ENCODE assay signal across 26 cellular contexts in genomic region chr7:106944035-106944665, GRCh38.
"Had no signal": no experiment of that assay in that cellular context is flagged by ENCODE, and none has a peak within 500 bp of the region (broad histone marks: within the 10 kb centered on the region; RNA-seq: fewer than 3 reads in every experiment).

No MANE protein-coding gene starts in this region.

- H3K27me3 ChIP-seq: adrenal gland, body of pancreas, colonic mucosa, sigmoid colon, upper lobe of left lung, vagina had no signal

- H3K4me3 Mint-ChIP-seq: activated naive CD8-positive, alpha-beta T cell treated with anti-CD3 and anti-CD28 coated beads for 36 hours; naive thymus-derived CD4-positive, alpha-beta T cell; stimulated activated effector memory CD8-positive, alpha-beta T cell treated with anti-CD3 and anti-CD28 coated beads, Interleukin-12 subunit alpha, Interleukin-12 subunit beta, amount 100 ng/mL, for 72 hours; stimulated activated naive CD8-positive, alpha-beta T cell treated with anti-CD3 and anti-CD28 coated beads, Interleukin-15, Interleukin-2, amounts not matched to agents 100 ng/mL and 50 ng/mL, for 24 hours had no signal

- DNase-seq: activated CD4-positive, alpha-beta T cell treated with anti-CD3 and anti-CD28 coated beads for 4 hours; activated CD4-positive, alpha-beta T cell treated with anti-CD3 and anti-CD28 coated beads, Interleukin-2, amount 50 U/mL, for 48 hours; activated CD8-positive, alpha-beta memory T cell treated with anti-CD3 and anti-CD28 coated beads for 24 hours; activated effector memory CD4-positive, alpha-beta T cell treated with Interleukin-2 at 50 U/mL for 16 hours; activated naive CD4-positive, alpha-beta T cell treated with Interleukin-2 at 50 U/mL for 16 hours; activated naive CD8-positive, alpha-beta T cell treated with anti-CD3 and anti-CD28 coated beads for 36 hours; adrenal gland; aorta; body of pancreas; cerebellar nuclear complex; colonic mucosa; effector CD8-positive, alpha-beta T cell; left cardiac atrium; left ventricle myocardium superior; midbrain; naive thymus-derived CD4-positive, alpha-beta T cell; occipital lobe; psoas muscle; sigmoid colon; small intestine; stimulated activated CD4-positive, alpha-beta T cell treated with anti-CD3 and anti-CD28 coated beads, Interleukin-4, amount 100 ng/mL, for 24 hours; upper lobe of left lung had no signal

- H3K4me3 ChIP-seq: adrenal gland, body of pancreas, colonic mucosa, psoas muscle, sigmoid colon, upper lobe of left lung, vagina had no signal

- H3K9me3 ChIP-seq: adrenal gland, body of pancreas, colonic mucosa, psoas muscle, sigmoid colon, upper lobe of left lung, vagina had no signal

- H3K36me3 Mint-ChIP-seq: activated naive CD8-positive, alpha-beta T cell treated with anti-CD3 and anti-CD28 coated beads for 36 hours; naive thymus-derived CD4-positive, alpha-beta T cell; stimulated activated effector memory CD8-positive, alpha-beta T cell treated with anti-CD3 and anti-CD28 coated beads, Interleukin-12 subunit alpha, Interleukin-12 subunit beta, amount 100 ng/mL, for 72 hours had no signal

- H3K4me1 Mint-ChIP-seq: activated naive CD8-positive, alpha-beta T cell treated with anti-CD3 and anti-CD28 coated beads for 36 hours; stimulated activated effector memory CD8-positive, alpha-beta T cell treated with anti-CD3 and anti-CD28 coated beads, Interleukin-12 subunit alpha, Interleukin-12 subunit beta, amount 100 ng/mL, for 72 hours had no signal

- H3K27me3 Mint-ChIP-seq: activated naive CD8-positive, alpha-beta T cell treated with anti-CD3 and anti-CD28 coated beads for 36 hours; stimulated activated naive CD8-positive, alpha-beta T cell treated with anti-CD3 and anti-CD28 coated beads, Interleukin-15, Interleukin-2, amounts not matched to agents 100 ng/mL and 50 ng/mL, for 24 hours had no signal

- H3K27ac ChIP-seq: adrenal gland, body of pancreas, colonic mucosa, parathyroid adenoma, psoas muscle, sigmoid colon, upper lobe of left lung, vagina had no signal

- H3K4me1 ChIP-seq: adrenal gland, body of pancreas, colonic mucosa, parathyroid adenoma, psoas muscle, sigmoid colon, upper lobe of left lung, vagina had no signal

- H3K36me3 ChIP-seq: adrenal gland, colonic mucosa, sigmoid colon, upper lobe of left lung, vagina had no signal

- H3K9me3 Mint-ChIP-seq: activated naive CD8-positive, alpha-beta T cell treated with anti-CD3 and anti-CD28 coated beads for 36 hours; stimulated activated effector memory CD8-positive, alpha-beta T cell treated with anti-CD3 and anti-CD28 coated beads, Interleukin-12 subunit alpha, Interleukin-12 subunit beta, amount 100 ng/mL, for 72 hours; stimulated activated naive CD8-positive, alpha-beta T cell treated with anti-CD3 and anti-CD28 coated beads, Interleukin-15, Interleukin-2, amounts not matched to agents 100 ng/mL and 50 ng/mL, for 24 hours had no signal

- H3K9ac ChIP-seq: parathyroid adenoma had no signal

- H3K27ac Mint-ChIP-seq: activated naive CD8-positive, alpha-beta T cell treated with anti-CD3 and anti-CD28 coated beads for 36 hours; naive thymus-derived CD4-positive, alpha-beta T cell; stimulated activated effector memory CD8-positive, alpha-beta T cell treated with anti-CD3 and anti-CD28 coated beads, Interleukin-12 subunit alpha, Interleukin-12 subunit beta, amount 100 ng/mL, for 72 hours; stimulated activated naive CD8-positive, alpha-beta T cell treated with anti-CD3 and anti-CD28 coated beads, Interleukin-15, Interleukin-2, amounts not matched to agents 100 ng/mL and 50 ng/mL, for 24 hours had no signal

- ATAC-seq: body of pancreas; left cardiac atrium; left ventricle myocardium superior; naive thymus-derived CD4-positive, alpha-beta T cell; psoas muscle; stimulated activated effector memory CD8-positive, alpha-beta T cell treated with anti-CD3 and anti-CD28 coated beads, Interleukin-12 subunit alpha, Interleukin-12 subunit beta, amount 100 ng/mL, for 72 hours had no signal
